Comparison of ENCODE assay signal across 17 cellular contexts in genomic region chr2:190451561-190452176, GRCh38. TPM values are rescaled to one million over a fixed set of nuclear protein-coding genes. Genes with fewer than 3 reads are reported as not detected.
DNase-seq lines count a peak whose midpoint lies in the region; ATAC-seq, FAIRE-seq and TF ChIP-seq lines count a peak whose summit lies in the region.
"Had no signal": no experiment of that assay in that cellular context is flagged by ENCODE, and none has a peak within 500 bp of the region (broad histone marks: within the 10 kb centered on the region; RNA-seq: fewer than 3 reads in every experiment).

No MANE protein-coding gene starts in this region.

- H3K4me3 ChIP-seq in A549 (no peak overlapping the region), GM23248 (no peak overlapping the region), fibroblast of the aortic adventitia (ENCODE audit: low read depth, low read length) (no peak overlapping the region)
- H3K4me3 ChIP-seq: heart left ventricle, skin epidermis had no signal

- no peak overlapping the region for H3K27ac ChIP-seq in A549
- H3K27ac ChIP-seq in GM23248, result no peak overlapping the region

- CTCF ChIA-PET in A549 (lab: Yijun Ruan, JAX), result interaction anchor here (0.6 kb wide), 1 partner anchor 28 kb away, joined by 4 read pairs; no protein-coding TSS in a partner anchor

- FAIRE-seq in A549 (lab: Jason Lieb, UNC), result no peak
- FAIRE-seq: kidney, TTC549 had no signal

- TF ChIP-seq POLR2A in A549 (IDR thresholded peaks at IDR 0.05; ENCODE audit: low read length) (no peak), erythroblast (IDR thresholded peaks at IDR 0.05; ENCODE audit: low read length) (no peak)

- H3K9me3 ChIP-seq in A549 (no peaks in the 10 kb centered on the region), GM23248 (ENCODE audit: low read depth) (no peaks in the 10 kb centered on the region)

- TF ChIP-seq CTCF in A549 (IDR thresholded peaks at IDR 0.05) (no peak), fibroblast of the aortic adventitia (IDR thresholded peaks at IDR 0.05; ENCODE audit: insufficient read depth, low read length) (no peak)

- no peaks in the 10 kb centered on the region for H3K27me3 ChIP-seq in GM23248 (replicated peaks; ENCODE audit: insufficient read depth)
- H3K27me3 ChIP-seq: heart left ventricle had no signal

- no peak for TF ChIP-seq EP300 in A549 (IDR thresholded peaks at IDR 0.05)

- no peak for TF ChIP-seq RAD21 in A549 (conservative IDR thresholded peaks at IDR 0.05 in 1 of 2, IDR thresholded peaks at IDR 0.05 in 1 of 2)

- no peaks in the 10 kb centered on the region; the same call in 1 of the 2 replicates for H3K9me2 ChIP-seq in GM23248 (ENCODE audit: insufficient read depth)

- H3K79me2 ChIP-seq in GM23248 (ENCODE audit: insufficient read depth), result no peaks in the 10 kb centered on the region

- 0 out of 2 replicates have a peak, but pooled peaks cover 13% of the 10 kb centered on the region for H3F3A ChIP-seq in GM23248 (ENCODE audit: insufficient read depth)

- no peak for ATAC-seq in A549
- no peak for ATAC-seq in GM21529 (IDR thresholded peaks at IDR 0.05; ENCODE audit: unreplicated experiment)
- ATAC-seq: heart left ventricle had no signal

- H3K4me1 ChIP-seq in A549 (peaks cover 3% of the 10 kb centered on the region; the same call in 1 of the 3 replicates), GM23248 (ENCODE audit: insufficient read depth) (peaks cover 6% of the 10 kb centered on the region; the same call in 1 of the 2 replicates)

- H2AFZ ChIP-seq in GM23248, result no peak overlapping the region

- H3K36me3 ChIP-seq in GM23248 (ENCODE audit: low read depth), result no peaks in the 10 kb centered on the region

- H4K20me1 ChIP-seq in GM23248 (ENCODE audit: insufficient read depth), result no peaks in the 10 kb centered on the region

- H3K4me2 ChIP-seq in A549, result no peak overlapping the region
- H3K4me2 ChIP-seq in GM23248 (ENCODE audit: unreplicated experiment), result no peak overlapping the region

- 94% methylated on average over 2 of the region's 2 CpGs for WGBS in A549 (ENCODE audit: missing lambda C conversion rate)
- WGBS in GM23248 (ENCODE audit: low coverage in 1 of 2, low lambda C conversion rate in 2 of 2, missing lambda C conversion rate in 2 of 2), 2 experiments, result 85 to 93% methylated on average over 2 of the region's 2 CpGs

- in situ Hi-C loops in GM23248 (cut with MboI), result no loop called here

- POLR2A ChIA-PET in A549 (lab: Yijun Ruan, JAX), result interaction anchor here (0.7 kb wide), 1 partner anchor 10 kb away, joined by 4 read pairs; no protein-coding TSS in a partner anchor

- no peak overlapping the region for H3K9ac ChIP-seq in GM23248

- no peak for DNase-seq in A549 (ENCODE audit: low read depth in 1 of 2, low spot score in 1 of 2)
- peak; percentile 61 for DNase-seq in GM23248
- peak; percentile 27 for DNase-seq in amniotic stem cell (lab: John Stamatoyannopoulos, UW)
- peak; percentile 27 for DNase-seq in fibroblast of the aortic adventitia (ENCODE audit: low read depth)
- no peak for DNase-seq in NCI-H1105 treated with DMSO at 0.1 percent for 48 hours (lab: John Stamatoyannopoulos, UW)
- no peak for DNase-seq in NCI-H748 treated with DMSO at 0.1 percent for 48 hours (lab: John Stamatoyannopoulos, UW)
- no peak for DNase-seq in erythroblast (lab: John Stamatoyannopoulos, UW)
- DNase-seq: activated gamma-delta T cell treated with Interleukin-2 at 50 U/mL for 16 hours, DMS153, heart left ventricle, KBM-7, kidney, midbrain, nucleus accumbens had no signal

TF ChIP-seq in A549, 52 proteins besides CTCF, POLR2A, EP300 and RAD21:
- peak; percentile 70 for TF ChIP-seq MAFK (IDR thresholded peaks at IDR 0.05; ENCODE audit: partially characterized antibody)
- TF ChIP-seq ESRRA (IDR thresholded peaks at IDR 0.05; ENCODE audit: borderline replicate concordance, low read length), result no peak

RNA-seq across cellular contexts. Expression of gene MFSD6, which starts 43.5 kb away (rescaled TPM):
- polyA plus RNA-seq in A549 (2011; rRNA removed) (33.2 and 41.3 TPM in 2 replicates), A549 (2017; fragmentation: RNase III; extraction: RNeasy Plus Mini Kit Qiagen cat#74134 plus additional on column Dnase treatment) (13.3 to 15.9 TPM (median 14.3 TPM) in 3 replicates), GM23248 (2016; fragmentation: Nextera tagmentation; extraction: Ambion mirVana) (3.2 and 4.2 TPM in 2 replicates)
- 8.8 and 9.6 TPM in 2 replicates for polyA plus RNA-seq in A549 (2012; cell fraction: cytosol; rRNA removed)
- polyA plus RNA-seq in A549 (2012; cell fraction: nucleus; rRNA removed), result 7.5 and 9.5 TPM in 2 replicates
- 38.9 and 48.4 TPM in 2 replicates for polyA minus RNA-seq in A549 (2011; rRNA and poly(A)+ RNA removed)
- total RNA-seq in GM23248 (2014; rRNA removed; shearing (Covaris generic)), result 4.9 and 6.7 TPM in 2 replicates
- 2.2 and 8.0 TPM in 2 replicates for total RNA-seq in fibroblast of the aortic adventitia (ENCODE audit: low replicate concordance)

Comparison
In these comparisons a context has a peak if more than half of its experiments do, and no peak if none do; other contexts are left out.
1. DNase-seq: peak in GM23248 (single experiment), amniotic stem cell (single experiment) and fibroblast of the aortic adventitia (single experiment); none in A549 (0 of 2), NCI-H1105 treated with DMSO at 0.1 percent for 48 hours (single experiment), NCI-H748 treated with DMSO at 0.1 percent for 48 hours (single experiment) and erythroblast (0 of 2).